1 cellular context compared by ENCODE assay signal in the genomic region with DNA sequence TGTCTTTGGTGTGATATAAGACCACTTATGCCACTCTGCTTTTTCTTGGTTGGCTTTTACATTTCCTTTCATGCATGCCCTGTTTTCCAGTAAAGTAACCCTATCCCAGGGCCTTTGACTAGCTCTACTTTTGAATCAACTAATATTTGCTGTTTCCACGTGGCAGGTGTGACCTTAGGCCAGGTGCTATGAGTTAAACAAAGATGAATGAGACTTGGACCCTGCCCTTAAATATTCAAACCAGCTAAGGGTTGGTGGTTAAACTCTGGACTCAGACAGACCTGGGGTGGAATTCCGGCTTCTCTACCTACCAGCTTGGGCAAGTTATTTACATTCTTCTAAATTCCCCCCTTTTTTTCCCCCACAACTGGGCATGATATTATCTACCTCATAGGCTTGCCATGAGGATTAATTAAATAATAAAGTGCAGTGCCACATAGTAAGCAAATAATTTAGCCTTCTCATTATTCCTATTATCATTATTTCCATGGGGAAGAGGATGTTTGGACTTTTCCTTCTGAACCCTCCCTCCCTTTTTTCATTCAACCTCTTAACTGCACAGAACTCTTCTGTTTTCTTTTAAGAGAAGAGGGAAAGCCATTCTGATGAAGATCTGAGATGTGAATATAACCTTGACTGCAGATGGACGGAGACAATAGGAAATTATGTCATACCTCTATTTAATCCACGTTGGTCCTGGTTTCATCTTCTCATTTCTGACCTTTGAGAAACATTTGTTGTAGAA.
A peak's percentile ranks its signal among the peaks of the same experiment; 100 is the strongest.
TF ChIP-seq lines count a peak whose summit lies in the region.

No MANE protein-coding gene starts in this region.

TF ChIP-seq in HepG2, 621 proteins besides CTCF, POLR2A, EP300 and RAD21 (continued from another document and continues in another):
- TF ChIP-seq, protein P1, sequence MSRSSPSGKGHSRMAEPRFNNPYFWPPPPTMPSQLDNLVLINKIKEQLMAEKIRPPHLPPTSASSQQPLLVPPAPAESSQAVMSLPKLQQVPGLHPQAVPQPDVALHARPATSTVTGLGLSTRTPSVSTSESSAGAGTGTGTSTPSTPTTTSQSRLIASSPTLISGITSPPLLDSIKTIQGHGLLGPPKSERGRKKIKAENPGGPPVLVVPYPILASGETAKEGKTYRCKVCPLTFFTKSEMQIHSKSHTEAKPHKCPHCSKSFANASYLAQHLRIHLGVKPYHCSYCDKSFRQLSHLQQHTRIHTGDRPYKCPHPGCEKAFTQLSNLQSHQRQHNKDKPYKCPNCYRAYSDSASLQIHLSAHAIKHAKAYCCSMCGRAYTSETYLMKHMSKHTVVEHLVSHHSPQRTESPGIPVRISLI (CRISPR knock-in tag; IDR thresholded peaks at IDR 0.05; ENCODE audit: borderline replicate concordance), result peak; percentile 69
- TF ChIP-seq HNRNPUL1 (IDR thresholded peaks at IDR 0.05; ENCODE audit: low read depth, low read length) (peak; percentile 54; the same call in 1 of the 2 replicates), ZNF761 (CRISPR knock-in tag; conservative IDR thresholded peaks at IDR 0.05) (0 out of 2 replicates have a peak, but pooled peaks have one; percentile 71), ZNF24 (IDR thresholded peaks at IDR 0.05) (peak; percentile 28; the same call in 1 of the 2 replicates), IKZF4 (CRISPR knock-in tag; IDR thresholded peaks at IDR 0.05; ENCODE audit: borderline replicate concordance, low read depth, not compliant biosample characterization) (no peak), ZNF136 (CRISPR knock-in tag; IDR thresholded peaks at IDR 0.05; ENCODE audit: low read depth) (peak; percentile 62; the same call in 1 of the 2 replicates), NR2F6 (IDR thresholded peaks at IDR 0.05) (peak; percentile 96), NR2F6 (CRISPR knock-in tag; IDR thresholded peaks at IDR 0.05) (peak; percentile 97), ZIK1 (CRISPR knock-in tag; IDR thresholded peaks at IDR 0.05; ENCODE audit: borderline replicate concordance, low read depth) (no peak; the same call in 1 of the 2 replicates), CBX1 (IDR thresholded peaks at IDR 0.05; ENCODE audit: low read depth) (no peak), ZNF614 (CRISPR knock-in tag; IDR thresholded peaks at IDR 0.05; ENCODE audit: borderline replicate concordance) (peak; percentile 94), MAF1 (CRISPR knock-in tag; IDR thresholded peaks at IDR 0.05; ENCODE audit: borderline replicate concordance) (no peak; the same call in 1 of the 2 replicates), ZNF20 (CRISPR knock-in tag; IDR thresholded peaks at IDR 0.05) (no peak), ZNF225 (CRISPR knock-in tag; IDR thresholded peaks at IDR 0.05) (no peak; the same call in 1 of the 2 replicates), ZNF446 (CRISPR knock-in tag; IDR thresholded peaks at IDR 0.05) (no peak), TEAD3 (CRISPR knock-in tag; optimal IDR thresholded peaks at IDR 0.05; ENCODE audit: borderline replicate concordance) (peak; percentile 91)
- TF ChIP-seq, protein P2, sequence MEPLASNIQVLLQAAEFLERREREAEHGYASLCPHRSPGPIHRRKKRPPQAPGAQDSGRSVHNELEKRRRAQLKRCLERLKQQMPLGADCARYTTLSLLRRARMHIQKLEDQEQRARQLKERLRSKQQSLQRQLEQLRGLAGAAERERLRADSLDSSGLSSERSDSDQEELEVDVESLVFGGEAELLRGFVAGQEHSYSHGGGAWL (CRISPR knock-in tag; IDR thresholded peaks at IDR 0.05), result peak; percentile 36; the same call in 1 of the 2 replicates
- TF ChIP-seq, protein P3, sequence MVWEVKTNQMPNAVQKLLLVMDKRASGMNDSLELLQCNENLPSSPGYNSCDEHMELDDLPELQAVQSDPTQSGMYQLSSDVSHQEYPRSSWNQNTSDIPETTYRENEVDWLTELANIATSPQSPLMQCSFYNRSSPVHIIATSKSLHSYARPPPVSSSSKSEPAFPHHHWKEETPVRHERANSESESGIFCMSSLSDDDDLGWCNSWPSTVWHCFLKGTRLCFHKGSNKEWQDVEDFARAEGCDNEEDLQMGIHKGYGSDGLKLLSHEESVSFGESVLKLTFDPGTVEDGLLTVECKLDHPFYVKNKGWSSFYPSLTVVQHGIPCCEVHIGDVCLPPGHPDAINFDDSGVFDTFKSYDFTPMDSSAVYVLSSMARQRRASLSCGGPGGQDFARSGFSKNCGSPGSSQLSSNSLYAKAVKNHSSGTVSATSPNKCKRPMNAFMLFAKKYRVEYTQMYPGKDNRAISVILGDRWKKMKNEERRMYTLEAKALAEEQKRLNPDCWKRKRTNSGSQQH (CRISPR knock-in tag; IDR thresholded peaks at IDR 0.05; ENCODE audit: low read depth), result peak; percentile 83
- TF ChIP-seq, protein P4, sequence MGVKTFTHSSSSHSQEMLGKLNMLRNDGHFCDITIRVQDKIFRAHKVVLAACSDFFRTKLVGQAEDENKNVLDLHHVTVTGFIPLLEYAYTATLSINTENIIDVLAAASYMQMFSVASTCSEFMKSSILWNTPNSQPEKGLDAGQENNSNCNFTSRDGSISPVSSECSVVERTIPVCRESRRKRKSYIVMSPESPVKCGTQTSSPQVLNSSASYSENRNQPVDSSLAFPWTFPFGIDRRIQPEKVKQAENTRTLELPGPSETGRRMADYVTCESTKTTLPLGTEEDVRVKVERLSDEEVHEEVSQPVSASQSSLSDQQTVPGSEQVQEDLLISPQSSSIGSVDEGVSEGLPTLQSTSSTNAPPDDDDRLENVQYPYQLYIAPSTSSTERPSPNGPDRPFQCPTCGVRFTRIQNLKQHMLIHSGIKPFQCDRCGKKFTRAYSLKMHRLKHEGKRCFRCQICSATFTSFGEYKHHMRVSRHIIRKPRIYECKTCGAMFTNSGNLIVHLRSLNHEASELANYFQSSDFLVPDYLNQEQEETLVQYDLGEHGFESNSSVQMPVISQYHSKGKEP (CRISPR knock-in tag; IDR thresholded peaks at IDR 0.05), result peak; percentile 35; the same call in 1 of the 2 replicates
- TF ChIP-seq, protein P5, sequence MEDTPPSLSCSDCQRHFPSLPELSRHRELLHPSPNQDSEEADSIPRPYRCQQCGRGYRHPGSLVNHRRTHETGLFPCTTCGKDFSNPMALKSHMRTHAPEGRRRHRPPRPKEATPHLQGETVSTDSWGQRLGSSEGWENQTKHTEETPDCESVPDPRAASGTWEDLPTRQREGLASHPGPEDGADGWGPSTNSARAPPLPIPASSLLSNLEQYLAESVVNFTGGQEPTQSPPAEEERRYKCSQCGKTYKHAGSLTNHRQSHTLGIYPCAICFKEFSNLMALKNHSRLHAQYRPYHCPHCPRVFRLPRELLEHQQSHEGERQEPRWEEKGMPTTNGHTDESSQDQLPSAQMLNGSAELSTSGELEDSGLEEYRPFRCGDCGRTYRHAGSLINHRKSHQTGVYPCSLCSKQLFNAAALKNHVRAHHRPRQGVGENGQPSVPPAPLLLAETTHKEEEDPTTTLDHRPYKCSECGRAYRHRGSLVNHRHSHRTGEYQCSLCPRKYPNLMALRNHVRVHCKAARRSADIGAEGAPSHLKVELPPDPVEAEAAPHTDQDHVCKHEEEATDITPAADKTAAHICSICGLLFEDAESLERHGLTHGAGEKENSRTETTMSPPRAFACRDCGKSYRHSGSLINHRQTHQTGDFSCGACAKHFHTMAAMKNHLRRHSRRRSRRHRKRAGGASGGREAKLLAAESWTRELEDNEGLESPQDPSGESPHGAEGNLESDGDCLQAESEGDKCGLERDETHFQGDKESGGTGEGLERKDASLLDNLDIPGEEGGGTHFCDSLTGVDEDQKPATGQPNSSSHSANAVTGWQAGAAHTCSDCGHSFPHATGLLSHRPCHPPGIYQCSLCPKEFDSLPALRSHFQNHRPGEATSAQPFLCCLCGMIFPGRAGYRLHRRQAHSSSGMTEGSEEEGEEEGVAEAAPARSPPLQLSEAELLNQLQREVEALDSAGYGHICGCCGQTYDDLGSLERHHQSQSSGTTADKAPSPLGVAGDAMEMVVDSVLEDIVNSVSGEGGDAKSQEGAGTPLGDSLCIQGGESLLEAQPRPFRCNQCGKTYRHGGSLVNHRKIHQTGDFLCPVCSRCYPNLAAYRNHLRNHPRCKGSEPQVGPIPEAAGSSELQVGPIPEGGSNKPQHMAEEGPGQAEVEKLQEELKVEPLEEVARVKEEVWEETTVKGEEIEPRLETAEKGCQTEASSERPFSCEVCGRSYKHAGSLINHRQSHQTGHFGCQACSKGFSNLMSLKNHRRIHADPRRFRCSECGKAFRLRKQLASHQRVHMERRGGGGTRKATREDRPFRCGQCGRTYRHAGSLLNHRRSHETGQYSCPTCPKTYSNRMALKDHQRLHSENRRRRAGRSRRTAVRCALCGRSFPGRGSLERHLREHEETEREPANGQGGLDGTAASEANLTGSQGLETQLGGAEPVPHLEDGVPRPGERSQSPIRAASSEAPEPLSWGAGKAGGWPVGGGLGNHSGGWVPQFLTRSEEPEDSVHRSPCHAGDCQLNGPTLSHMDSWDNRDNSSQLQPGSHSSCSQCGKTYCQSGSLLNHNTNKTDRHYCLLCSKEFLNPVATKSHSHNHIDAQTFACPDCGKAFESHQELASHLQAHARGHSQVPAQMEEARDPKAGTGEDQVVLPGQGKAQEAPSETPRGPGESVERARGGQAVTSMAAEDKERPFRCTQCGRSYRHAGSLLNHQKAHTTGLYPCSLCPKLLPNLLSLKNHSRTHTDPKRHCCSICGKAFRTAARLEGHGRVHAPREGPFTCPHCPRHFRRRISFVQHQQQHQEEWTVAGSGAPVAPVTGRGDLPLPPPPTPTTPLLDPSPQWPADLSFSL (CRISPR knock-in tag; IDR thresholded peaks at IDR 0.05), result no peak
- TF ChIP-seq, protein P6, sequence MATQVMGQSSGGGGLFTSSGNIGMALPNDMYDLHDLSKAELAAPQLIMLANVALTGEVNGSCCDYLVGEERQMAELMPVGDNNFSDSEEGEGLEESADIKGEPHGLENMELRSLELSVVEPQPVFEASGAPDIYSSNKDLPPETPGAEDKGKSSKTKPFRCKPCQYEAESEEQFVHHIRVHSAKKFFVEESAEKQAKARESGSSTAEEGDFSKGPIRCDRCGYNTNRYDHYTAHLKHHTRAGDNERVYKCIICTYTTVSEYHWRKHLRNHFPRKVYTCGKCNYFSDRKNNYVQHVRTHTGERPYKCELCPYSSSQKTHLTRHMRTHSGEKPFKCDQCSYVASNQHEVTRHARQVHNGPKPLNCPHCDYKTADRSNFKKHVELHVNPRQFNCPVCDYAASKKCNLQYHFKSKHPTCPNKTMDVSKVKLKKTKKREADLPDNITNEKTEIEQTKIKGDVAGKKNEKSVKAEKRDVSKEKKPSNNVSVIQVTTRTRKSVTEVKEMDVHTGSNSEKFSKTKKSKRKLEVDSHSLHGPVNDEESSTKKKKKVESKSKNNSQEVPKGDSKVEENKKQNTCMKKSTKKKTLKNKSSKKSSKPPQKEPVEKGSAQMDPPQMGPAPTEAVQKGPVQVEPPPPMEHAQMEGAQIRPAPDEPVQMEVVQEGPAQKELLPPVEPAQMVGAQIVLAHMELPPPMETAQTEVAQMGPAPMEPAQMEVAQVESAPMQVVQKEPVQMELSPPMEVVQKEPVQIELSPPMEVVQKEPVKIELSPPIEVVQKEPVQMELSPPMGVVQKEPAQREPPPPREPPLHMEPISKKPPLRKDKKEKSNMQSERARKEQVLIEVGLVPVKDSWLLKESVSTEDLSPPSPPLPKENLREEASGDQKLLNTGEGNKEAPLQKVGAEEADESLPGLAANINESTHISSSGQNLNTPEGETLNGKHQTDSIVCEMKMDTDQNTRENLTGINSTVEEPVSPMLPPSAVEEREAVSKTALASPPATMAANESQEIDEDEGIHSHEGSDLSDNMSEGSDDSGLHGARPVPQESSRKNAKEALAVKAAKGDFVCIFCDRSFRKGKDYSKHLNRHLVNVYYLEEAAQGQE (IDR thresholded peaks at IDR 0.05; ENCODE audit: borderline replicate concordance in 1 of 2, low read depth in 1 of 2, low read length in 2 of 2), result peak in 1 of 2 experiments; percentile 63; a peak in 1 of 4 replicates
- TF ChIP-seq, protein P7, sequence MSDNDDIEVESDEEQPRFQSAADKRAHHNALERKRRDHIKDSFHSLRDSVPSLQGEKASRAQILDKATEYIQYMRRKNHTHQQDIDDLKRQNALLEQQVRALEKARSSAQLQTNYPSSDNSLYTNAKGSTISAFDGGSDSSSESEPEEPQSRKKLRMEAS (IDR thresholded peaks at IDR 0.05), result peak; percentile 99
- TF ChIP-seq, protein P8, sequence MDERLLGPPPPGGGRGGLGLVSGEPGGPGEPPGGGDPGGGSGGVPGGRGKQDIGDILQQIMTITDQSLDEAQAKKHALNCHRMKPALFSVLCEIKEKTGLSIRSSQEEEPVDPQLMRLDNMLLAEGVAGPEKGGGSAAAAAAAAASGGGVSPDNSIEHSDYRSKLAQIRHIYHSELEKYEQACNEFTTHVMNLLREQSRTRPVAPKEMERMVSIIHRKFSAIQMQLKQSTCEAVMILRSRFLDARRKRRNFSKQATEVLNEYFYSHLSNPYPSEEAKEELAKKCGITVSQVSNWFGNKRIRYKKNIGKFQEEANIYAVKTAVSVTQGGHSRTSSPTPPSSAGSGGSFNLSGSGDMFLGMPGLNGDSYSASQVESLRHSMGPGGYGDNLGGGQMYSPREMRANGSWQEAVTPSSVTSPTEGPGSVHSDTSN (CRISPR knock-in tag; IDR thresholded peaks at IDR 0.05), result no peak
- TF ChIP-seq, protein P9, sequence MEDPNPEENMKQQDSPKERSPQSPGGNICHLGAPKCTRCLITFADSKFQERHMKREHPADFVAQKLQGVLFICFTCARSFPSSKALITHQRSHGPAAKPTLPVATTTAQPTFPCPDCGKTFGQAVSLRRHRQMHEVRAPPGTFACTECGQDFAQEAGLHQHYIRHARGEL (CRISPR knock-in tag; IDR thresholded peaks at IDR 0.05), result no peak
